Comparison of ENCODE assay signal across 10 cellular contexts in the genomic region with DNA sequence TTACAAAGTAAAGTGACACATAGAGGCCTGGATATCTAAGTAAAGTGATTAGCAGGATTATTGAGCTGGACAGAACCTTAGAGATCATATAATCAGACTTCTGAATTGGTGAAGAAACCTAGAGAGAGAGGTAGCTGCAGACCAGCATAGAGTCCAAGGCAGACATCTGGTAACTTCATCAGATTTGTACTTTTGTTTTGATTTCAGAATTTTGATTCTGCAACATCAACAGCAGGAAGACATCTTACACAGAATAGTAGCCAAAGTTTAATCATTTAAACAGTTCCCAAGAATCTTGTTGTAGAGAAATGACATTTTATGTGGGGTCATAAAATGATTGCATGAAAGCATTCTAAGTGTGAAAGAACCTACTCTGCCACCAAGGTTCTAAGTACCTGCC. TPM values are rescaled to one million over a fixed set of nuclear protein-coding genes. Genes with fewer than 3 reads are reported as not detected.
A peak's percentile ranks its signal among the peaks of the same experiment; 100 is the strongest.
DNase-seq lines count a peak whose midpoint lies in the region; ATAC-seq and TF ChIP-seq lines count a peak whose summit lies in the region.
"Had no signal": no experiment of that assay in that cellular context is flagged by ENCODE, and none has a peak within 500 bp of the region (broad histone marks: within the 10 kb centered on the region; RNA-seq: fewer than 3 reads in every experiment).

No MANE protein-coding gene starts in this region.

- TF ChIP-seq POLR2A in sigmoid colon (IDR thresholded peaks at IDR 0.05), result no peak

- intact Hi-C loops in Right ventricle myocardium inferior (cut with DNase I) (loop anchor here (1.0 kb wide), 1 partner anchor 92 kb away; a partner anchor contains a TSS), cardiac septum (cut with DNase I) (loop anchor here (5.0 kb wide), 2 partner anchors 34 to 54 kb away; no protein-coding TSS in a partner anchor), sigmoid colon (cut with DNase I) (loop anchor here (2.0 kb wide), 1 partner anchor 92 kb away; a partner anchor contains a TSS), aorta (cut with DNase I) (loop anchor here (1.0 to 2.0 kb wide), 2 partner anchors 92 kb away; a partner anchor contains a TSS)

- DNase-seq in Right ventricle myocardium inferior (ENCODE audit: missing footprints), result no peak
- DNase-seq in cardiac septum (ENCODE audit: low spot score), result no peak
- DNase-seq in cardiac muscle cell (ENCODE audit: low read depth in 1 of 2, low spot score in 1 of 2), result no peak
- no peak for DNase-seq in sigmoid colon
- no peak for DNase-seq in aorta
- no peak for DNase-seq in effector memory CD4-positive, alpha-beta T cell
- DNase-seq: activated CD4-positive, alpha-beta memory T cell treated with anti-CD3 and anti-CD28 coated beads, Interleukin-2, amount 10 ng/mL, durations not matched to agents 7 days and 5 days; cortex of kidney had no signal

- peaks cover 17% of the 10 kb centered on the region for H3K36me3 ChIP-seq in cardiac muscle cell
- peaks cover 0 to 52% (median 15%) of the 10 kb centered on the region in 4 donors for H3K36me3 ChIP-seq in sigmoid colon
- peaks cover 5% of the 10 kb centered on the region in 2 donors for H3K36me3 ChIP-seq in aorta (ENCODE audit: control insufficient read depth in 1 of 2, insufficient read depth in 2 of 2, low read length in 1 of 2)
- H3K36me3 ChIP-seq in effector memory CD4-positive, alpha-beta T cell (ENCODE audit: control insufficient read depth, insufficient read depth, low read length), result peaks cover 44% of the 10 kb centered on the region

- peak overlapping the region; percentile 94 for H3K27ac ChIP-seq in cardiac muscle cell
- H3K27ac ChIP-seq in sigmoid colon, result peak overlapping the region; percentile 71 to 86 (median 80)
- peak overlapping the region; percentile 15 to 73 for H3K27ac ChIP-seq in aorta (ENCODE audit: low read depth in 1 of 2, low read length in 2 of 2)
- no peak overlapping the region for H3K27ac ChIP-seq in effector memory CD4-positive, alpha-beta T cell (ENCODE audit: insufficient read depth, low read length, poor library complexity, severe bottlenecking)

- TF ChIP-seq EP300 in sigmoid colon (IDR thresholded peaks at IDR 0.05), result no peak

- H3K9me3 ChIP-seq in cardiac muscle cell (ENCODE audit: low read depth) (no peaks in the 10 kb centered on the region), sigmoid colon (no peaks in the 10 kb centered on the region), aorta (ENCODE audit: control insufficient read depth, low read length) (no peaks in the 10 kb centered on the region)
- H3K9me3 ChIP-seq in effector memory CD4-positive, alpha-beta T cell (ENCODE audit: control insufficient read depth, low read length), result no peaks in the 10 kb centered on the region

- H3K4me3 ChIP-seq in cardiac muscle cell (no peak overlapping the region), sigmoid colon (no peak overlapping the region), aorta (ENCODE audit: low read length in 2 of 2) (no peak overlapping the region)
- no peak overlapping the region for H3K4me3 ChIP-seq in effector memory CD4-positive, alpha-beta T cell (ENCODE audit: insufficient read depth, low read depth, low read length, poor library complexity, severe bottlenecking)

- ATAC-seq in Right ventricle myocardium inferior (peak; percentile 48), aorta (ENCODE audit: low FRiP score) (no peak), GM21526 (IDR thresholded peaks at IDR 0.05; ENCODE audit: low FRiP score, unreplicated experiment) (no peak), GM19023 (IDR thresholded peaks at IDR 0.05; ENCODE audit: unreplicated experiment) (no peak)

- H3K4me1 ChIP-seq in cardiac muscle cell (ENCODE audit: low read depth), result peaks cover 45% of the 10 kb centered on the region
- peaks cover 0 to 52% (median 47%) of the 10 kb centered on the region in 4 donors for H3K4me1 ChIP-seq in sigmoid colon
- H3K4me1 ChIP-seq in aorta (ENCODE audit: control insufficient read depth in 1 of 2, insufficient read depth in 2 of 2, low read length in 2 of 2), result peaks cover 7% of the 10 kb centered on the region in 2 donors
- H3K4me1 ChIP-seq in effector memory CD4-positive, alpha-beta T cell (ENCODE audit: control insufficient read depth, insufficient read depth, low read length, poor library complexity, severe bottlenecking), result no peaks in the 10 kb centered on the region

- H3K27me3 ChIP-seq in cardiac muscle cell (no peaks in the 10 kb centered on the region), sigmoid colon (no peaks in the 10 kb centered on the region), aorta (ENCODE audit: control insufficient read depth in 1 of 2, insufficient read depth in 2 of 2, low read length in 1 of 2) (no peaks in the 10 kb centered on the region)
- no peaks in the 10 kb centered on the region for H3K27me3 ChIP-seq in effector memory CD4-positive, alpha-beta T cell (replicated peaks; ENCODE audit: control insufficient read depth, insufficient read depth, low read length, poor library complexity, severe bottlenecking)

- TF ChIP-seq CTCF in cardiac muscle cell (IDR thresholded peaks at IDR 0.05; ENCODE audit: low read depth, low read length), result no peak
- no peak for TF ChIP-seq CTCF in sigmoid colon (IDR thresholded peaks at IDR 0.05)

RNA-seq across cellular contexts. Expression of a gene that starts 39.3 kb away (rescaled TPM):
- total RNA-seq in Right ventricle myocardium inferior (84.7 TPM), cardiac septum (62.2 TPM), cardiac muscle cell (26.2 and 43.5 TPM in 2 replicates), sigmoid colon (10 to 100 TPM; 27.2 to 31.9 (median 29.7) TPM), aorta (10 to 100 TPM; 33.9 to 43.5 TPM)
- polyA plus RNA-seq in cardiac muscle cell (31.0 and 44.5 TPM in 2 replicates), sigmoid colon (10 to 100 TPM; 10.2 to 17.0 (median 12.3) TPM), aorta (1 to 10 TPM; 6.9 to 9.8 TPM)

RNA-seq across cellular contexts. Expression of a gene that starts 39.6 kb away (rescaled TPM):
- total RNA-seq in Right ventricle myocardium inferior (12.4 TPM), cardiac septum (11.4 TPM), cardiac muscle cell (19.0 and 23.0 TPM in 2 replicates), sigmoid colon (10 to 100 TPM in 3 of 4 donors, 1 to 10 TPM in 1; 9.6 to 11.7 (median 11.0) TPM), aorta (10 to 100 TPM; 11.8 to 15.1 TPM)
- polyA plus RNA-seq in cardiac muscle cell (23.1 and 32.8 TPM in 2 replicates), sigmoid colon (10 to 100 TPM in 1 of 3 donors, 1 to 10 TPM in 2; 2.4 to 11.3 (median 4.4) TPM), aorta (1 to 10 TPM; 2.3 to 4.5 TPM)
